1 cellular context compared by ENCODE assay signal in the genomic region with DNA sequence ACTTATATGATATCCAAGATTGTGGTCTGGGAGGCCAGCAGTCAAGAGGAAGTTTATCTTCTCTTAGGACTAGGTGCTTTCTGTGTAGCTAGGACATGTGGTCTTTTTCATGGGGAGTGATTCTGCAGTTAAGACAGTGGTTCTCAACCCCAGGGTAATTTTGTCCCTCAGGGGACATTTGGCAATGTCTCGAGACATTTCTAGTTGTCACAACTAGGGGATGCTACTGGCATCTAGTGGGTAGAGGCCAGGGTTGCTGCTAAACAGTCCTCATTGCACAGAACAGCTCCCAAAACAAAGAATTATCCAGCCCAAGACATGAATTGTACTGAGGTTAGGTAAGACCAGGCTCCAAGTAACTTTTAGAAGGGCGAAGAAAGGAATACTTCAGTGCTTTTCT.
TF ChIP-seq lines count a peak whose summit lies in the region.

No MANE protein-coding gene starts in this region.

TF ChIP-seq in WTC11, 78 proteins besides CTCF, POLR2A, EP300 and RAD21:
- TF ChIP-seq RELA (CRISPR knock-in tag; IDR thresholded peaks at IDR 0.05; ENCODE audit: borderline replicate concordance): no peak
- no peak for TF ChIP-seq ESRRA (CRISPR knock-in tag; IDR thresholded peaks at IDR 0.05; ENCODE audit: borderline replicate concordance)
- no peak for TF ChIP-seq NR1H2 (CRISPR knock-in tag; IDR thresholded peaks at IDR 0.05)
- TF ChIP-seq, protein P1, sequence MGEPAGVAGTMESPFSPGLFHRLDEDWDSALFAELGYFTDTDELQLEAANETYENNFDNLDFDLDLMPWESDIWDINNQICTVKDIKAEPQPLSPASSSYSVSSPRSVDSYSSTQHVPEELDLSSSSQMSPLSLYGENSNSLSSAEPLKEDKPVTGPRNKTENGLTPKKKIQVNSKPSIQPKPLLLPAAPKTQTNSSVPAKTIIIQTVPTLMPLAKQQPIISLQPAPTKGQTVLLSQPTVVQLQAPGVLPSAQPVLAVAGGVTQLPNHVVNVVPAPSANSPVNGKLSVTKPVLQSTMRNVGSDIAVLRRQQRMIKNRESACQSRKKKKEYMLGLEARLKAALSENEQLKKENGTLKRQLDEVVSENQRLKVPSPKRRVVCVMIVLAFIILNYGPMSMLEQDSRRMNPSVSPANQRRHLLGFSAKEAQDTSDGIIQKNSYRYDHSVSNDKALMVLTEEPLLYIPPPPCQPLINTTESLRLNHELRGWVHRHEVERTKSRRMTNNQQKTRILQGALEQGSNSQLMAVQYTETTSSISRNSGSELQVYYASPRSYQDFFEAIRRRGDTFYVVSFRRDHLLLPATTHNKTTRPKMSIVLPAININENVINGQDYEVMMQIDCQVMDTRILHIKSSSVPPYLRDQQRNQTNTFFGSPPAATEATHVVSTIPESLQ (CRISPR knock-in tag; IDR thresholded peaks at IDR 0.05): no peak
- TF ChIP-seq, protein P2, sequence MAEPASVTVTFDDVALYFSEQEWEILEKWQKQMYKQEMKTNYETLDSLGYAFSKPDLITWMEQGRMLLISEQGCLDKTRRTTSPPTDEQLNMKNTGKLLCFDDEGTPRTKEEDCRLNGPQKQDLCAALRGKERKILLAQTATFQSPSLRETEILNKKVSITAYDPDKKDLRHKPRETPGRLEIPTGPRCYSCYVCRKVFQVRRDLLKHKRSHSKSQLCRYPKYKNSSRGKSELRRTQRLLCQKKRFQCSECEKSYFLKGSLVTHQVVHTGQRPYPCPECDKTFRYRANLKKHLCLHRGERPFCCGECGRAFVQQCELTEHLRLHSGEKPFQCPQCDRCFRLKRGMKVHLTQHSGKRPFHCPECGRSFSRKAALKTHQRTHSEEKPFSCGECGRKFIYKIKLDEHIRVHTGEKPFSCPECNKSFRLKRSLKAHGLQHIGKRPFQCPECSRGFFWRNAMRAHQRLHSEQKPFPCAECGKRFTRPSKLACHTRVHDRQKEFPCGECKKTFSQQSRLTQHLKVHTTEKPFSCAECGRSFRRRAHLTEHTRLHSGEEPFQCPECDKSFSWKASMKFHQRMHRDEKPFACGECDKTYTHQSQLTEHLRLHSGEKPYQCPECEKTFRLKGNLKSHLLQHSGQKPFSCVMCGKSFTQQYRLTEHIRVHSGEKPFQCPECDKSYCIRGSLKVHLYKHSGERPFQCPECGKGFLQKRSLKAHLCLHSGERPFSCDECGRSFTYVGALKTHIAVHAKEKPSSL (CRISPR knock-in tag; conservative IDR thresholded peaks at IDR 0.05): no peak
- TF ChIP-seq, protein P3, sequence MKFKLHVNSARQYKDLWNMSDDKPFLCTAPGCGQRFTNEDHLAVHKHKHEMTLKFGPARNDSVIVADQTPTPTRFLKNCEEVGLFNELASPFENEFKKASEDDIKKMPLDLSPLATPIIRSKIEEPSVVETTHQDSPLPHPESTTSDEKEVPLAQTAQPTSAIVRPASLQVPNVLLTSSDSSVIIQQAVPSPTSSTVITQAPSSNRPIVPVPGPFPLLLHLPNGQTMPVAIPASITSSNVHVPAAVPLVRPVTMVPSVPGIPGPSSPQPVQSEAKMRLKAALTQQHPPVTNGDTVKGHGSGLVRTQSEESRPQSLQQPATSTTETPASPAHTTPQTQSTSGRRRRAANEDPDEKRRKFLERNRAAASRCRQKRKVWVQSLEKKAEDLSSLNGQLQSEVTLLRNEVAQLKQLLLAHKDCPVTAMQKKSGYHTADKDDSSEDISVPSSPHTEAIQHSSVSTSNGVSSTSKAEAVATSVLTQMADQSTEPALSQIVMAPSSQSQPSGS (CRISPR knock-in tag; IDR thresholded peaks at IDR 0.05; ENCODE audit: borderline replicate concordance, low read depth): no peak
- TF ChIP-seq NFATC4 (CRISPR knock-in tag; IDR thresholded peaks at IDR 0.05): no peak
- TF ChIP-seq ZNF423 (CRISPR knock-in tag; IDR thresholded peaks at IDR 0.05): no peak
- TF ChIP-seq EMX1 (CRISPR knock-in tag; IDR thresholded peaks at IDR 0.05): no peak
- TF ChIP-seq JAZF1 (CRISPR knock-in tag; IDR thresholded peaks at IDR 0.05): no peak
- TF ChIP-seq, protein P4, sequence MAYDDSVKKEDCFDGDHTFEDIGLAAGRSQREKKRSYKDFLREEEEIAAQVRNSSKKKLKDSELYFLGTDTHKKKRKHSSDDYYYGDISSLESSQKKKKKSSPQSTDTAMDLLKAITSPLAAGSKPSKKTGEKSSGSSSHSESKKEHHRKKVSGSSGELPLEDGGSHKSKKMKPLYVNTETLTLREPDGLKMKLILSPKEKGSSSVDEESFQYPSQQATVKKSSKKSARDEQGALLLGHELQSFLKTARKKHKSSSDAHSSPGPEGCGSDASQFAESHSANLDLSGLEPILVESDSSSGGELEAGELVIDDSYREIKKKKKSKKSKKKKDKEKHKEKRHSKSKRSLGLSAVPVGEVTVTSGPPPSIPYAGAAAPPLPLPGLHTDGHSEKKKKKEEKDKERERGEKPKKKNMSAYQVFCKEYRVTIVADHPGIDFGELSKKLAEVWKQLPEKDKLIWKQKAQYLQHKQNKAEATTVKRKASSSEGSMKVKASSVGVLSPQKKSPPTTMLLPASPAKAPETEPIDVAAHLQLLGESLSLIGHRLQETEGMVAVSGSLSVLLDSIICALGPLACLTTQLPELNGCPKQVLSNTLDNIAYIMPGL (CRISPR knock-in tag; IDR thresholded peaks at IDR 0.05): no peak
- TF ChIP-seq, protein P5, sequence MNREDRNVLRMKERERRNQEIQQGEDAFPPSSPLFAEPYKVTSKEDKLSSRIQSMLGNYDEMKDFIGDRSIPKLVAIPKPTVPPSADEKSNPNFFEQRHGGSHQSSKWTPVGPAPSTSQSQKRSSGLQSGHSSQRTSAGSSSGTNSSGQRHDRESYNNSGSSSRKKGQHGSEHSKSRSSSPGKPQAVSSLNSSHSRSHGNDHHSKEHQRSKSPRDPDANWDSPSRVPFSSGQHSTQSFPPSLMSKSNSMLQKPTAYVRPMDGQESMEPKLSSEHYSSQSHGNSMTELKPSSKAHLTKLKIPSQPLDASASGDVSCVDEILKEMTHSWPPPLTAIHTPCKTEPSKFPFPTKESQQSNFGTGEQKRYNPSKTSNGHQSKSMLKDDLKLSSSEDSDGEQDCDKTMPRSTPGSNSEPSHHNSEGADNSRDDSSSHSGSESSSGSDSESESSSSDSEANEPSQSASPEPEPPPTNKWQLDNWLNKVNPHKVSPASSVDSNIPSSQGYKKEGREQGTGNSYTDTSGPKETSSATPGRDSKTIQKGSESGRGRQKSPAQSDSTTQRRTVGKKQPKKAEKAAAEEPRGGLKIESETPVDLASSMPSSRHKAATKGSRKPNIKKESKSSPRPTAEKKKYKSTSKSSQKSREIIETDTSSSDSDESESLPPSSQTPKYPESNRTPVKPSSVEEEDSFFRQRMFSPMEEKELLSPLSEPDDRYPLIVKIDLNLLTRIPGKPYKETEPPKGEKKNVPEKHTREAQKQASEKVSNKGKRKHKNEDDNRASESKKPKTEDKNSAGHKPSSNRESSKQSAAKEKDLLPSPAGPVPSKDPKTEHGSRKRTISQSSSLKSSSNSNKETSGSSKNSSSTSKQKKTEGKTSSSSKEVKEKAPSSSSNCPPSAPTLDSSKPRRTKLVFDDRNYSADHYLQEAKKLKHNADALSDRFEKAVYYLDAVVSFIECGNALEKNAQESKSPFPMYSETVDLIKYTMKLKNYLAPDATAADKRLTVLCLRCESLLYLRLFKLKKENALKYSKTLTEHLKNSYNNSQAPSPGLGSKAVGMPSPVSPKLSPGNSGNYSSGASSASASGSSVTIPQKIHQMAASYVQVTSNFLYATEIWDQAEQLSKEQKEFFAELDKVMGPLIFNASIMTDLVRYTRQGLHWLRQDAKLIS (CRISPR knock-in tag; IDR thresholded peaks at IDR 0.05; ENCODE audit: borderline replicate concordance): no peak
- TF ChIP-seq, protein P6, sequence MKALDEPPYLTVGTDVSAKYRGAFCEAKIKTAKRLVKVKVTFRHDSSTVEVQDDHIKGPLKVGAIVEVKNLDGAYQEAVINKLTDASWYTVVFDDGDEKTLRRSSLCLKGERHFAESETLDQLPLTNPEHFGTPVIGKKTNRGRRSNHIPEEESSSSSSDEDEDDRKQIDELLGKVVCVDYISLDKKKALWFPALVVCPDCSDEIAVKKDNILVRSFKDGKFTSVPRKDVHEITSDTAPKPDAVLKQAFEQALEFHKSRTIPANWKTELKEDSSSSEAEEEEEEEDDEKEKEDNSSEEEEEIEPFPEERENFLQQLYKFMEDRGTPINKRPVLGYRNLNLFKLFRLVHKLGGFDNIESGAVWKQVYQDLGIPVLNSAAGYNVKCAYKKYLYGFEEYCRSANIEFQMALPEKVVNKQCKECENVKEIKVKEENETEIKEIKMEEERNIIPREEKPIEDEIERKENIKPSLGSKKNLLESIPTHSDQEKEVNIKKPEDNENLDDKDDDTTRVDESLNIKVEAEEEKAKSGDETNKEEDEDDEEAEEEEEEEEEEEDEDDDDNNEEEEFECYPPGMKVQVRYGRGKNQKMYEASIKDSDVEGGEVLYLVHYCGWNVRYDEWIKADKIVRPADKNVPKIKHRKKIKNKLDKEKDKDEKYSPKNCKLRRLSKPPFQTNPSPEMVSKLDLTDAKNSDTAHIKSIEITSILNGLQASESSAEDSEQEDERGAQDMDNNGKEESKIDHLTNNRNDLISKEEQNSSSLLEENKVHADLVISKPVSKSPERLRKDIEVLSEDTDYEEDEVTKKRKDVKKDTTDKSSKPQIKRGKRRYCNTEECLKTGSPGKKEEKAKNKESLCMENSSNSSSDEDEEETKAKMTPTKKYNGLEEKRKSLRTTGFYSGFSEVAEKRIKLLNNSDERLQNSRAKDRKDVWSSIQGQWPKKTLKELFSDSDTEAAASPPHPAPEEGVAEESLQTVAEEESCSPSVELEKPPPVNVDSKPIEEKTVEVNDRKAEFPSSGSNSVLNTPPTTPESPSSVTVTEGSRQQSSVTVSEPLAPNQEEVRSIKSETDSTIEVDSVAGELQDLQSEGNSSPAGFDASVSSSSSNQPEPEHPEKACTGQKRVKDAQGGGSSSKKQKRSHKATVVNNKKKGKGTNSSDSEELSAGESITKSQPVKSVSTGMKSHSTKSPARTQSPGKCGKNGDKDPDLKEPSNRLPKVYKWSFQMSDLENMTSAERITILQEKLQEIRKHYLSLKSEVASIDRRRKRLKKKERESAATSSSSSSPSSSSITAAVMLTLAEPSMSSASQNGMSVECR (CRISPR knock-in tag; IDR thresholded peaks at IDR 0.05; ENCODE audit: borderline replicate concordance): no peak
